In the genomic region with DNA sequence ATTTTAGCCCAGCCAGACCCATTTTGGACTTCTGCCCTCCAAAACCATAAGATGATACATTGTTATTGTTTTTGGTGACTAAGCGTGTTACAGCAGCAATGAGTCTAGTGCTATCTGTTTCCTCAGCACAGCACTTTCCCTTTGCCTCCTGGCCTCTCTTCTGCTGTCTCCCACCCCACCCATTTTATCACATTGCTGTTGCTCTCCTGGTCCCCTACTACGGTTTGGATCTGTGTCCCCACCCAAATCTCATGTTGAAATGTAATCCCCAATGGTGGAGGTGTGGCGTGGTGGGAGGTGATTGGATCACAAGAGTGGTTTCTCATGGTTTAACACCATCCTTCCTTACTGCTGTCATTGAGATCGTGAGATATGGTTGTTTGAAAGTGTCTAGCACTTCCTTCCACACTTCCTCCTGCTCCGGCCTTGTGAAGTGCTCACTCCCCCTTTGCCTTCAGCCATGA, we compare ENCODE assay signal across 16 cellular contexts. TPM values are rescaled to one million over a fixed set of nuclear protein-coding genes. Genes with fewer than 3 reads are reported as not detected.
DNase-seq lines count a peak whose midpoint lies in the region; ATAC-seq, FAIRE-seq and TF ChIP-seq lines count a peak whose summit lies in the region.
"Had no signal": no experiment of that assay in that cellular context is flagged by ENCODE, and none has a peak within 500 bp of the region (broad histone marks: within the 10 kb centered on the region; RNA-seq: fewer than 3 reads in every experiment).

No MANE protein-coding gene starts in this region.

- H3K4me1 Mint-ChIP-seq in progenitor cell of endocrine pancreas (ENCODE audit: low read depth) = peaks cover 2% of the 10 kb centered on the region
- H3K4me1 Mint-ChIP-seq: activated CD8-positive, alpha-beta memory T cell treated with anti-CD3 and anti-CD28 coated beads, Interleukin-2, amount 10 ng/mL, durations not matched to agents 7 days and 5 days; WTC11 had no signal

- peaks cover 19% of the 10 kb centered on the region for H3K27me3 Mint-ChIP-seq in progenitor cell of endocrine pancreas

- in situ Hi-C loops in astrocyte of the spinal cord (cut with HindIII; ENCODE audit: low sequenced_read_pairs) = no loop called here

- FAIRE-seq in HTR-8/SVneo (lab: Jason Lieb, UNC) = peak; percentile 33

- ATAC-seq in left lobe of liver (no peak), HG03457 (IDR thresholded peaks at IDR 0.05; ENCODE audit: unreplicated experiment) (no peak)
- ATAC-seq: activated CD8-positive, alpha-beta memory T cell treated with anti-CD3 and anti-CD28 coated beads, Interleukin-2, amount 10 ng/mL, durations not matched to agents 7 days and 5 days; WTC11 had no signal

- no peak overlapping the region for H3K27ac Mint-ChIP-seq in progenitor cell of endocrine pancreas
- H3K27ac Mint-ChIP-seq: activated CD8-positive, alpha-beta memory T cell treated with anti-CD3 and anti-CD28 coated beads, Interleukin-2, amount 10 ng/mL, durations not matched to agents 7 days and 5 days; IgD-negative memory B cell; WTC11 had no signal

- no peak for TF ChIP-seq CTCF in astrocyte of the spinal cord (IDR thresholded peaks at IDR 0.05; ENCODE audit: low read depth, low read length)
- TF ChIP-seq CTCF in progenitor cell of endocrine pancreas (IDR thresholded peaks at IDR 0.05; ENCODE audit: unreplicated experiment) = no peak

- no peak overlapping the region for H3K4me3 Mint-ChIP-seq in progenitor cell of endocrine pancreas (ENCODE audit: low read depth)
- H3K4me3 Mint-ChIP-seq: activated CD8-positive, alpha-beta memory T cell treated with anti-CD3 and anti-CD28 coated beads, Interleukin-2, amount 10 ng/mL, durations not matched to agents 7 days and 5 days; IgD-negative memory B cell; WTC11 had no signal

- H3K4me3 ChIP-seq in astrocyte of the spinal cord (ENCODE audit: low read depth, low read length) = no peak overlapping the region
- H3K4me3 ChIP-seq: smooth muscle cell had no signal

- H3K9me3 Mint-ChIP-seq in progenitor cell of endocrine pancreas (ENCODE audit: low read depth) = peaks cover 5% of the 10 kb centered on the region
- H3K9me3 Mint-ChIP-seq: IgD-negative memory B cell had no signal

- H3K36me3 Mint-ChIP-seq in progenitor cell of endocrine pancreas (ENCODE audit: insufficient read depth) = no peaks in the 10 kb centered on the region
- H3K36me3 Mint-ChIP-seq: activated CD8-positive, alpha-beta memory T cell treated with anti-CD3 and anti-CD28 coated beads, Interleukin-2, amount 10 ng/mL, durations not matched to agents 7 days and 5 days; IgD-negative memory B cell; WTC11 had no signal

- DNase-seq in AG20443 (ENCODE audit: low spot score) = peak; percentile 42
- no peak for DNase-seq in HTR-8/SVneo (ENCODE audit: insufficient read length, low spot score)
- DNase-seq in astrocyte of the spinal cord (ENCODE audit: low read depth, low spot score) = peak; percentile 63
- peak; percentile 20 for DNase-seq in glomerular visceral epithelial cell (ENCODE audit: extremely low spot score)
- DNase-seq in left lobe of liver (ENCODE audit: low spot score) = no peak
- no peak for DNase-seq in retina
- no peak for DNase-seq in progenitor cell of endocrine pancreas (ENCODE audit: low spot score, unreplicated experiment)
- DNase-seq: activated CD8-positive, alpha-beta memory T cell treated with anti-CD3 and anti-CD28 coated beads, Interleukin-2, amount 10 ng/mL, durations not matched to agents 7 days and 5 days; activated naive CD4-positive, alpha-beta T cell treated with anti-CD3 and anti-CD28 coated beads, Interleukin-2, amount 50 U/mL, for 16 hours; NCI-H1417 treated with DMSO at 0.1 percent for 48 hours; NCI-H345; substantia nigra had no signal

RNA-seq across cellular contexts. Expression of gene CD82, which starts 59.8 kb away (rescaled TPM):
- total RNA-seq in left lobe of liver (60.6 TPM), progenitor cell of endocrine pancreas (9.3 and 9.4 TPM in 2 replicates)

Comparison
In these comparisons a context has a peak if more than half of its experiments do, and no peak if none do; other contexts are left out.
1. DNase-seq: peak in AG20443 (single experiment), astrocyte of the spinal cord (single experiment) and glomerular visceral epithelial cell (single experiment); none in HTR-8/SVneo (single experiment), left lobe of liver (single experiment), retina (single experiment) and progenitor cell of endocrine pancreas (single experiment).